9 cellular contexts compared by ENCODE assay signal in genomic region chr7:74820146-74820805, GRCh38. TPM values are rescaled to one million over a fixed set of nuclear protein-coding genes. Genes with fewer than 3 reads are reported as not detected.
DNase-seq lines count a peak whose midpoint lies in the region; ATAC-seq and TF ChIP-seq lines count a peak whose summit lies in the region.
"Not testable (repeated sequence)": the region's sequence is repeated elsewhere in the genome, so short reads cannot be mapped to it uniquely, and the experiment has no call there.
"Had no signal": no experiment of that assay in that cellular context is flagged by ENCODE, and none has a peak within 500 bp of the region (broad histone marks: within the 10 kb centered on the region; RNA-seq: fewer than 3 reads in every experiment).

No MANE protein-coding gene starts in this region.

- peak; percentile 81 for ATAC-seq in GM18519 (IDR thresholded peaks at IDR 0.05; ENCODE audit: low FRiP score, unreplicated experiment)
- ATAC-seq in GM19397 (IDR thresholded peaks at IDR 0.05; ENCODE audit: unreplicated experiment): peak; percentile 86
- peak; percentile 84 for ATAC-seq in GM21717 (IDR thresholded peaks at IDR 0.05; ENCODE audit: unreplicated experiment)
- peak; percentile 83 for ATAC-seq in HG02884 (IDR thresholded peaks at IDR 0.05; ENCODE audit: unreplicated experiment)
- peak; percentile 80 for ATAC-seq in HG03175 (IDR thresholded peaks at IDR 0.05; ENCODE audit: unreplicated experiment)
- peak; percentile 92 for ATAC-seq in Panc1
- peak; percentile 28 for ATAC-seq in central memory CD8-positive, alpha-beta T cell (replicated peaks; ENCODE audit: extremely low read depth, poor library complexity, severe bottlenecking)
- peak; percentile 70 to 94 (median 88) for ATAC-seq in psoas muscle

- H3K9me3 ChIP-seq in Panc1 (ENCODE audit: control insufficient read depth, insufficient read depth, low read depth, low read length); psoas muscle: not testable (repeated sequence)

- no CpG with 5 or more reads among the region's 23 CpGs for WGBS in psoas muscle, 3 donors

- POLR2A ChIA-PET in Panc1 (lab: Charles Lee): not testable (repeated sequence)

- BruUV-seq in Panc1 (replicated peaks; lab: Mats Ljungman, UMichigan): not testable (repeated sequence)

- not testable (repeated sequence) for H3K4me3 Mint-ChIP-seq in central memory CD8-positive, alpha-beta T cell

- in situ Hi-C loops in Panc1 (cut with HindIII; ENCODE audit: low pct_unique_long_range_greater_than_20kb, low sequenced_read_pairs): not testable (repeated sequence)

- not testable (repeated sequence) for H3K4me1 Mint-ChIP-seq in central memory CD8-positive, alpha-beta T cell

- H3K9me3 Mint-ChIP-seq in central memory CD8-positive, alpha-beta T cell: not testable (repeated sequence)

- intact Hi-C loops in Panc1 (cut with micrococcal nuclease; ENCODE audit: unreplicated experiment); psoas muscle (cut with DNase I): not testable (repeated sequence)

- H3K36me3 ChIP-seq in Panc1 (ENCODE audit: control insufficient read depth, insufficient read depth, low read length); psoas muscle (ENCODE audit: insufficient read depth in 1 of 2, low read depth in 1 of 2): not testable (repeated sequence)

- H3K27me3 Mint-ChIP-seq in central memory CD8-positive, alpha-beta T cell: not testable (repeated sequence)

- H3K4me3 ChIP-seq in Panc1 (ENCODE audit: low read depth in 2 of 2, low read length in 2 of 2); psoas muscle: not testable (repeated sequence)

- not testable (repeated sequence) for H3K4me1 ChIP-seq in Panc1 (ENCODE audit: control insufficient read depth, insufficient read depth, low read length); psoas muscle

- not testable (repeated sequence) for H3K27me3 ChIP-seq in Panc1 (ENCODE audit: control insufficient read depth, insufficient read depth, low read length); psoas muscle (ENCODE audit: insufficient read depth in 3 of 3, low read length in 2 of 3)

- not testable (repeated sequence) for H3K27ac ChIP-seq in Panc1 (ENCODE audit: low read length); psoas muscle

- not testable (repeated sequence) for DNase-seq in Panc1 (ENCODE audit: low read depth, low spot score); central memory CD8-positive, alpha-beta T cell (ENCODE audit: low spot score in 2 of 2); psoas muscle

- H3K36me3 Mint-ChIP-seq in central memory CD8-positive, alpha-beta T cell (ENCODE audit: insufficient read depth): not testable (repeated sequence)

- H3K27ac Mint-ChIP-seq in central memory CD8-positive, alpha-beta T cell (ENCODE audit: low read depth): not testable (repeated sequence)

- not testable (repeated sequence) for TF ChIP-seq CTCF in Panc1 (IDR thresholded peaks at IDR 0.05); psoas muscle (IDR thresholded peaks at IDR 0.05)

- CTCF ChIA-PET in Panc1 (lab: Charles Lee): not testable (repeated sequence)

RNA-seq across cellular contexts. Expression of gene GTF2IRD2, which starts 31.1 kb away (rescaled TPM):
- total RNA-seq in Panc1 (2021; ENCODE audit: unreplicated experiment) (18.8 TPM), psoas muscle (10 to 100 TPM; 13.6 to 25.2 (median 18.5) TPM)
- 8.1 TPM for polyA plus RNA-seq in Panc1 (2012; ENCODE audit: insufficient read length)
- polyA plus RNA-seq in psoas muscle: 10 to 100 TPM in 2 of 3 donors, 1 to 10 TPM in 1; 8.7 to 20.7 (median 14.8) TPM

RNA-seq across cellular contexts. Expression of gene NCF1, which starts 46.5 kb away (rescaled TPM):
- total RNA-seq in Panc1 (2021; ENCODE audit: unreplicated experiment): not detected
- 0.59 TPM for polyA plus RNA-seq in Panc1 (2012; ENCODE audit: insufficient read length)
- 1 to 10 TPM in 3 of 4 donors, under 1 TPM in 1; 0.50 to 2.1 (median 1.7) TPM for total RNA-seq in psoas muscle
- under 1 TPM; 0.35 to 0.51 (median 0.36) TPM for polyA plus RNA-seq in psoas muscle
- total RNA-seq: lung microvascular endothelial cell had no signal

Comparison
In these comparisons a context has a peak if more than half of its experiments do, and no peak if none do; other contexts are left out.
1. ATAC-seq: peak in every context shown above with its lines; median percentile 92 in Panc1; 88 in psoas muscle; 86 in GM19397; 84 in GM21717; 83 in HG02884; 81 in GM18519; 80 in HG03175; 28 in central memory CD8-positive, alpha-beta T cell.